In genomic region chr17:30475206-30475605, GRCh38 we compare ENCODE assay signal across 33 cellular contexts.
"Had no signal": no experiment of that assay in that cellular context is flagged by ENCODE, and none has a peak within 500 bp of the region (broad histone marks: within the 10 kb centered on the region; RNA-seq: fewer than 3 reads in every experiment).

No MANE protein-coding gene starts in this region.

- H3K9me3 Mint-ChIP-seq: activated B cell treated with CpG ODN at 0.5 μM for 24 hours; activated CD8-positive, alpha-beta T cell treated with anti-CD3 and anti-CD28 coated beads for 36 hours; activated T-cell treated with anti-CD3 and anti-CD28 coated beads, Interleukin-2, amount 50 U/mL, for 4 hours; activated T-helper 1 cell treated with anti-CD3 and anti-CD28 coated beads, Interleukin-12 subunit alpha, Interleukin-12 subunit beta, Interleukin-2, Interleukin-4 antibody, amounts not matched to agents 30 ng/mL and 10 ng/mL and 1 ng/mL, durations not matched to agents 14 hours and 24 hours and 36 hours; IgD-negative memory B cell; T-cell had no signal

- H3K27ac Mint-ChIP-seq: activated B cell treated with CpG ODN at 0.5 μM for 24 hours; activated T-helper 1 cell treated with anti-CD3 and anti-CD28 coated beads, Interleukin-12 subunit alpha, Interleukin-12 subunit beta, Interleukin-2, Interleukin-4 antibody, amounts not matched to agents 30 ng/mL and 10 ng/mL and 1 ng/mL, durations not matched to agents 14 hours and 24 hours and 36 hours had no signal

- H3K36me3 ChIP-seq: adrenal gland, breast epithelium had no signal

- H3K4me1 ChIP-seq: breast epithelium had no signal

- DNase-seq: activated B cell treated with CpG ODN at 0.5 μM for 24 hours; activated CD4-positive, alpha-beta T cell treated with anti-CD3 and anti-CD28 coated beads for 4 hours; activated CD4-positive, alpha-beta T cell treated with anti-CD3 and anti-CD28 coated beads, Interleukin-2, amount 50 U/mL, for 1 hour; activated CD4-positive, CD25-positive, alpha-beta regulatory T cell treated with anti-CD3 and anti-CD28 coated beads, Interleukin-2, amount 50 U/mL, for 72 hours; activated CD8-positive, alpha-beta T cell treated with anti-CD3 and anti-CD28 coated beads for 36 hours; activated effector memory CD4-positive, alpha-beta T cell treated with Interleukin-2 at 50 U/mL for 16 hours; activated naive CD4-positive, alpha-beta T cell; activated naive CD4-positive, alpha-beta T cell treated with anti-CD3 and anti-CD28 coated beads, Interleukin-2, amount 50 U/mL, for 16 hours; activated T-cell treated with anti-CD3 and anti-CD28 coated beads, Interleukin-2, amount 50 U/mL, for 4 hours; adrenal gland; body of pancreas; cerebellar nuclear complex; NCI-H1105; NCI-H1417 treated with DMSO at 0.1 percent for 48 hours; NCI-H187 treated with DMSO at 0.1 percent for 48 hours; NCI-H2081; NCI-H2171 treated with DMSO at 0.1 percent for 48 hours; NCI-H2227 treated with DMSO at 0.1 percent for 48 hours; NCI-H446 treated with DMSO at 0.1 percent for 48 hours; NCI-H524 treated with DMSO at 0.1 percent for 48 hours; PC-9; SIG-M5; T-cell; T-helper 2 cell; T-helper 9 cell had no signal

- H3K36me3 Mint-ChIP-seq: T-cell had no signal

- H3K27me3 Mint-ChIP-seq: activated B cell treated with CpG ODN at 0.5 μM for 24 hours, IgD-negative memory B cell had no signal

- H3K9me3 ChIP-seq: adrenal gland, body of pancreas, breast epithelium had no signal

- H3K4me3 Mint-ChIP-seq: activated B cell treated with CpG ODN at 0.5 μM for 24 hours; activated CD8-positive, alpha-beta T cell treated with anti-CD3 and anti-CD28 coated beads for 36 hours; activated T-helper 1 cell treated with anti-CD3 and anti-CD28 coated beads, Interleukin-12 subunit alpha, Interleukin-12 subunit beta, Interleukin-2, Interleukin-4 antibody, amounts not matched to agents 30 ng/mL and 10 ng/mL and 1 ng/mL, durations not matched to agents 14 hours and 24 hours and 36 hours had no signal

- H3K27ac ChIP-seq: adrenal gland, body of pancreas, breast epithelium, KMS-11, PC-9, RWPE1, VCaP had no signal

- H3K4me2 ChIP-seq: KMS-11, PC-9 had no signal

- ATAC-seq: activated CD8-positive, alpha-beta T cell treated with anti-CD3 and anti-CD28 coated beads for 36 hours; activated T-cell treated with anti-CD3 and anti-CD28 coated beads, Interleukin-2, amount 50 U/mL, for 4 hours; body of pancreas; Right ventricle myocardium inferior; SK-N-SH treated with all-trans-retinoic acid at 6 μM for 48 hours; T-cell had no signal

- H3K4me3 ChIP-seq: adrenal gland, body of pancreas, breast epithelium, PC-9 had no signal
